Comparison of ENCODE assay signal across 13 cellular contexts in the genomic region with DNA sequence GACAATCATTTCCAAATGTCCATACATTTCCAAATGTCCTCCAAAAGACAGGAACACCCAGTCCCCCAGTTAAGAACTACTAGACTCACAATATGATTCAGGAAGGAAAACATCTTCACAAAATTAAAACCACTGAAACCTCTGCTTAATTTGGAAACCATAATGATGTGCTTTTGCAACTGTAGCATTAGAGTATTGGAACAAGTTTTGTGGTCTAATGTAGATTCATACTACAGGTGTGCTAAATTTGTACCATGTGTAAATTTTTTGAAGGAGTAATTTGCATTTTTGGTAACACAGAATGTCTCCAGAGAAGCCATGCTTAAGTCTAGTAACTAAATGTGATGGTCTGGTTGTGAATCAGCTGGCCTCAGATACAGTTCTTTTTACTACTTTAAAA.
A peak's percentile ranks its signal among the peaks of the same experiment; 100 is the strongest.
DNase-seq lines count a peak whose midpoint lies in the region; ATAC-seq lines count a peak whose summit lies in the region.
"Had no signal": no experiment of that assay in that cellular context is flagged by ENCODE, and none has a peak within 500 bp of the region (broad histone marks: within the 10 kb centered on the region; RNA-seq: fewer than 3 reads in every experiment).

No MANE protein-coding gene starts in this region.

- no peaks in the 10 kb centered on the region for H3K27me3 Mint-ChIP-seq in activated naive CD8-positive, alpha-beta T cell treated with anti-CD3 and anti-CD28 coated beads for 36 hours
- H3K27me3 Mint-ChIP-seq: T-helper 17 cell had no signal

- H3K9me3 Mint-ChIP-seq in activated naive CD8-positive, alpha-beta T cell treated with anti-CD3 and anti-CD28 coated beads for 36 hours = peaks cover 3% of the 10 kb centered on the region

- ATAC-seq in GM18517 (IDR thresholded peaks at IDR 0.05; ENCODE audit: unreplicated experiment) (peak; percentile 83), GM21367 (IDR thresholded peaks at IDR 0.05; ENCODE audit: unreplicated experiment) (peak; percentile 90), HG03103 (IDR thresholded peaks at IDR 0.05; ENCODE audit: low read depth, unreplicated experiment) (peak; percentile 80)
- ATAC-seq: HCT116, T-helper 17 cell had no signal

- peaks cover 7% of the 10 kb centered on the region for H3K36me3 Mint-ChIP-seq in activated naive CD8-positive, alpha-beta T cell treated with anti-CD3 and anti-CD28 coated beads for 36 hours

- DNase-seq in activated naive CD8-positive, alpha-beta T cell treated with anti-CD3 and anti-CD28 coated beads for 36 hours = no peak
- DNase-seq in hippocampal formation (lab: John Stamatoyannopoulos, UW) = no peak
- DNase-seq in NCI-H524 treated with DMSO at 0.1 percent for 48 hours (lab: John Stamatoyannopoulos, UW) = no peak
- DNase-seq in central memory CD4-positive, alpha-beta T cell = no peak
- DNase-seq in midbrain (lab: John Stamatoyannopoulos, UW) = no peak
- DNase-seq: activated gamma-delta T cell, MV-4-11, substantia nigra, T-helper 17 cell had no signal

- peaks cover 43% of the 10 kb centered on the region for H3K4me1 Mint-ChIP-seq in activated naive CD8-positive, alpha-beta T cell treated with anti-CD3 and anti-CD28 coated beads for 36 hours

- H3K4me3 Mint-ChIP-seq in activated naive CD8-positive, alpha-beta T cell treated with anti-CD3 and anti-CD28 coated beads for 36 hours = peak overlapping the region; percentile 13
- H3K4me3 Mint-ChIP-seq: T-helper 17 cell had no signal

- no peak overlapping the region for H3K27ac Mint-ChIP-seq in activated naive CD8-positive, alpha-beta T cell treated with anti-CD3 and anti-CD28 coated beads for 36 hours
- H3K27ac Mint-ChIP-seq: T-helper 17 cell had no signal
